Comparison of ENCODE assay signal across 21 cellular contexts in the genomic region with DNA sequence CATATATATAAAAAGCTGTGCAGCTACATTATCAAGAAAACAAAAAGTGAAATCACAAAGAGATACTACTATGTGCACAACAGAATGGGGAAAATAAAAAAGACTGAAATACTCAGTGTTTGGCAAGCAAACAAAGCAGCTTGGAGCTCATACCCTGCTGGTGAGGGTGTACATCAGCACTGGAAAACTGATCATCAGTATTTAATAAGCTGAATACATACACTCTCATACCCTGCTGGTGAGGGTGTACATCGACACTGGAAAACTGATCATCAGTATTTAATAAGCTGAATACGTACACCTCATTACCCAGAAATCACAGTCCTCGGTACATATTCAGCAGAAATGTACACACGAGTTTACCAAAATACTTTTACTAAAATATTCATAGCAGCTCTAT.
"Had no signal": no experiment of that assay in that cellular context is flagged by ENCODE, and none has a peak within 500 bp of the region (broad histone marks: within the 10 kb centered on the region; RNA-seq: fewer than 3 reads in every experiment).

No MANE protein-coding gene starts in this region.

- ATAC-seq: left lung; mucosa of descending colon; naive thymus-derived CD4-positive, alpha-beta T cell; stimulated activated naive CD8-positive, alpha-beta T cell treated with anti-CD3 and anti-CD28 coated beads, Interleukin-15, amount 100 ng/mL, for 72 hours had no signal

- H3K9me3 Mint-ChIP-seq: activated B cell treated with CpG ODN at 0.5 μM for 24 hours had no signal

- H3K9me3 ChIP-seq: ascending aorta, esophagus muscularis mucosa, left lung, mucosa of descending colon, right atrium auricular region, testis had no signal

- H3K27me3 ChIP-seq: ascending aorta, cardiac muscle cell, left lung, right atrium auricular region, testis had no signal

- H3K27ac ChIP-seq: ascending aorta, cardiac muscle cell, coronary artery, esophagus muscularis mucosa, left lung, right atrium auricular region, testis had no signal

- H3K4me1 ChIP-seq: ascending aorta, esophagus muscularis mucosa, left lung, right atrium auricular region, testis had no signal

- H3K4me1 Mint-ChIP-seq: activated B cell treated with CpG ODN at 0.5 μM for 24 hours had no signal

- H3K27ac Mint-ChIP-seq: activated B cell treated with CpG ODN at 0.5 μM for 24 hours had no signal

- H3K4me3 ChIP-seq: ascending aorta, cardiac muscle cell, coronary artery, esophagus muscularis mucosa, left lung, mucosa of descending colon, right atrium auricular region, skin epidermis, testis had no signal

- H3K36me3 ChIP-seq: ascending aorta, cardiac muscle cell, esophagus muscularis mucosa, left lung, right atrium auricular region had no signal

- FAIRE-seq: kidney, TTC549 had no signal

- H3K27me3 Mint-ChIP-seq: naive thymus-derived CD4-positive, alpha-beta T cell; stimulated activated naive CD8-positive, alpha-beta T cell treated with anti-CD3 and anti-CD28 coated beads, Interleukin-15, amount 100 ng/mL, for 72 hours had no signal

- H3K4me3 Mint-ChIP-seq: activated B cell treated with CpG ODN at 0.5 μM for 24 hours; activated CD8-positive, alpha-beta T cell treated with anti-CD3 and anti-CD28 coated beads, Interleukin-2, amount 10 ng/mL, durations not matched to agents 7 days and 5 days had no signal

- DNase-seq: activated B cell treated with CpG ODN at 0.5 μM for 24 hours; activated CD4-positive, alpha-beta T cell treated with anti-CD3 and anti-CD28 coated beads for 48 hours; activated CD8-positive, alpha-beta T cell treated with anti-CD3 and anti-CD28 coated beads, Interleukin-2, amount 10 ng/mL, durations not matched to agents 7 days and 5 days; activated naive CD4-positive, alpha-beta T cell; hippocampal formation; kidney; left lung; mammary epithelial cell; mucosa of descending colon; naive thymus-derived CD4-positive, alpha-beta T cell; stimulated activated CD4-positive, alpha-beta T cell treated with anti-CD3 and anti-CD28 coated beads, Interleukin-15, amount 100 ng/mL, for 24 hours; stimulated activated CD4-positive, alpha-beta T cell treated with anti-CD3 and anti-CD28 coated beads, Interleukin-4, amount 100 ng/mL, for 1 hour; stimulated activated naive CD8-positive, alpha-beta T cell treated with anti-CD3 and anti-CD28 coated beads, Interleukin-15, amount 100 ng/mL, for 72 hours; testis had no signal
